In the genomic region with DNA sequence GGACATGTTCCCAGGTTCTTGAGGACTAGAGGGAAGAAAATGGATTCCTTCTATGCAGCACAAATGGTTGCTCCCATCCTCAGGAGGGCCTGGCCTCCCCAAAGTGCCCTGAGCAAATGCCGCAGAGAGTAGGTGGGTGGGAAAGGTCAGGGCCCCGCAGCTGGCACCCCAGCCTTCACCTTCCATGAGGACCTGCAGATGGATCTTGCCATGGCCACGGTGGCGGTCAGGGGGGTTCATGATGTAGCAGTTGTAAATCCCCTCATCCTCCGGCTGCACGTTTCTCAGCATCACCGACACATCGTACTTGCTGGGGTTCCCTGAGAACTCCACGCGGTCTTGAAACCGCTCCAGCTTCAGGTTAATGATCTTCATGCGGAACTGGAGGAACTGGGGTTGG, we compare ENCODE assay signal across 8 cellular contexts. TPM values are rescaled to one million over a fixed set of nuclear protein-coding genes. Genes with fewer than 3 reads are reported as not detected.
"Had no signal": no experiment of that assay in that cellular context is flagged by ENCODE, and none has a peak within 500 bp of the region (broad histone marks: within the 10 kb centered on the region; RNA-seq: fewer than 3 reads in every experiment).

No MANE protein-coding gene starts in this region.

- H3K4me3 ChIP-seq: GM23248, K562 had no signal

- H3K4me3 Mint-ChIP-seq: H9 had no signal

- H3K9ac ChIP-seq: GM23248 had no signal

- H2AFZ ChIP-seq: GM23248 had no signal

- H3K9me3 Mint-ChIP-seq: H9 had no signal

- H3K27ac ChIP-seq: GM23248 had no signal

- H3K27ac Mint-ChIP-seq: H9 had no signal

- DNase-seq: GM23248, GOT3, H9, HCEC 1CT, IMR-90, KG1 had no signal

RNA-seq across cellular contexts. Expression of gene SCN2B, which starts 8.5 kb away (rescaled TPM):
- total RNA-seq: GM23248, H9, HT-29, K562 had no signal

RNA-seq across cellular contexts. Expression of gene SCN4B, which starts 15.3 kb away (rescaled TPM):
- total RNA-seq: GM23248, HT-29, K562 had no signal

RNA-seq across cellular contexts. Expression of gene JAML, which starts 56.9 kb away (rescaled TPM):
- total RNA-seq: GM23248, HT-29, IMR-90 had no signal
